1 cellular context compared by ENCODE assay signal in the genomic region with DNA sequence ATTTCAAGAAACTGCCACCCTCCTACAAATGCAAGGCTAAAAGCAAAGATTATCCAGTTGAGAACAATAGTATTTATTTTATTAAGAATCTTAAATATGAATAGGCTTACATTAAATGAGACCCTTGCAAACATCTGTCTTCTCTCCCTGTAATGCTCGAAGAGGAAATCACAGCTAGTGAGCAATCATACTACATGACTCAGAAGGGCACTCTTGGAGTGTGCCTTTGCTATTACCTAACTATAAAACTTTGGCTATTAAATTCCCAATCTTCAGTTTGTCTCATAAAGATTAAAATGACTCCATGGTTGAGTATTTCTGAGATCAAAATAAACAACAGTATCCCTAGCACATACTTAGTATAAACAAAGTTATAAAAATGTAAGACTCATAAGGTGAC.
TF ChIP-seq lines count a peak whose summit lies in the region.

No MANE protein-coding gene starts in this region.

TF ChIP-seq in WTC11, 78 proteins besides CTCF, POLR2A, EP300 and RAD21 (continued from another document):
- TF ChIP-seq, protein P1, sequence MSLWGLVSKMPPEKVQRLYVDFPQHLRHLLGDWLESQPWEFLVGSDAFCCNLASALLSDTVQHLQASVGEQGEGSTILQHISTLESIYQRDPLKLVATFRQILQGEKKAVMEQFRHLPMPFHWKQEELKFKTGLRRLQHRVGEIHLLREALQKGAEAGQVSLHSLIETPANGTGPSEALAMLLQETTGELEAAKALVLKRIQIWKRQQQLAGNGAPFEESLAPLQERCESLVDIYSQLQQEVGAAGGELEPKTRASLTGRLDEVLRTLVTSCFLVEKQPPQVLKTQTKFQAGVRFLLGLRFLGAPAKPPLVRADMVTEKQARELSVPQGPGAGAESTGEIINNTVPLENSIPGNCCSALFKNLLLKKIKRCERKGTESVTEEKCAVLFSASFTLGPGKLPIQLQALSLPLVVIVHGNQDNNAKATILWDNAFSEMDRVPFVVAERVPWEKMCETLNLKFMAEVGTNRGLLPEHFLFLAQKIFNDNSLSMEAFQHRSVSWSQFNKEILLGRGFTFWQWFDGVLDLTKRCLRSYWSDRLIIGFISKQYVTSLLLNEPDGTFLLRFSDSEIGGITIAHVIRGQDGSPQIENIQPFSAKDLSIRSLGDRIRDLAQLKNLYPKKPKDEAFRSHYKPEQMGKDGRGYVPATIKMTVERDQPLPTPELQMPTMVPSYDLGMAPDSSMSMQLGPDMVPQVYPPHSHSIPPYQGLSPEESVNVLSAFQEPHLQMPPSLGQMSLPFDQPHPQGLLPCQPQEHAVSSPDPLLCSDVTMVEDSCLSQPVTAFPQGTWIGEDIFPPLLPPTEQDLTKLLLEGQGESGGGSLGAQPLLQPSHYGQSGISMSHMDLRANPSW (CRISPR knock-in tag; conservative IDR thresholded peaks at IDR 0.05; ENCODE audit: low read depth), result no peak
- TF ChIP-seq ZNF263 (CRISPR knock-in tag; IDR thresholded peaks at IDR 0.05; ENCODE audit: low read depth), result no peak
- TF ChIP-seq, protein P2, sequence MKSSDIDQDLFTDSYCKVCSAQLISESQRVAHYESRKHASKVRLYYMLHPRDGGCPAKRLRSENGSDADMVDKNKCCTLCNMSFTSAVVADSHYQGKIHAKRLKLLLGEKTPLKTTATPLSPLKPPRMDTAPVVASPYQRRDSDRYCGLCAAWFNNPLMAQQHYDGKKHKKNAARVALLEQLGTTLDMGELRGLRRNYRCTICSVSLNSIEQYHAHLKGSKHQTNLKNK (CRISPR knock-in tag; IDR thresholded peaks at IDR 0.05), result no peak
- TF ChIP-seq, protein P3, sequence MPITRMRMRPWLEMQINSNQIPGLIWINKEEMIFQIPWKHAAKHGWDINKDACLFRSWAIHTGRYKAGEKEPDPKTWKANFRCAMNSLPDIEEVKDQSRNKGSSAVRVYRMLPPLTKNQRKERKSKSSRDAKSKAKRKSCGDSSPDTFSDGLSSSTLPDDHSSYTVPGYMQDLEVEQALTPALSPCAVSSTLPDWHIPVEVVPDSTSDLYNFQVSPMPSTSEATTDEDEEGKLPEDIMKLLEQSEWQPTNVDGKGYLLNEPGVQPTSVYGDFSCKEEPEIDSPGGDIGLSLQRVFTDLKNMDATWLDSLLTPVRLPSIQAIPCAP (CRISPR knock-in tag; IDR thresholded peaks at IDR 0.05), result no peak
